ENCODE assay signal across 27 cellular contexts in the genomic region with DNA sequence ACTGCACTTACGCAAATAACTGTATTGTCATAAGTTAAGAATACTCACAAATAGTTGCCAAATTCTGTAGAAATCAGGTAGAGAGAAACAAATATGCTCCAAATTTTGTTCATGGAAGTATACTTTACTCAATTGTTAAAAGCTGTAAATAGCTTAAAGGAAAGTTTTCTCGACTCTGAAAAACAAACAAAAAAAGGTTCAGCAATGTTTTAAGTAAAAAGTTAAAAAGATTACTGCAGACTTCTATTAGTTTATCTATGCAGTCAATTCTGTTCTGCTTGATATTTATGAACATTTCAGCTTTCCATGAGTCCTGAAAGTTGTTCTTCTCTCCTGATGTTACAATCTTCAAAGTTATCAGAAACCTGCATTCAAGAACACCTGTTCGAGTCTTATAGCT.
"Had no signal": no experiment of that assay in that cellular context is flagged by ENCODE, and none has a peak within 500 bp of the region (broad histone marks: within the 10 kb centered on the region; RNA-seq: fewer than 3 reads in every experiment).

No MANE protein-coding gene starts in this region.

- H3K4me1 Mint-ChIP-seq: immature natural killer cell; naive thymus-derived CD4-positive, alpha-beta T cell; stimulated activated effector memory CD8-positive, alpha-beta T cell treated with anti-CD3 and anti-CD28 coated beads, Interleukin-12 subunit alpha, Interleukin-12 subunit beta, amount 100 ng/mL, for 72 hours had no signal

- H3K36me3 Mint-ChIP-seq: natural killer cell treated with Interleukin-12 subunit alpha and Interleukin-12 subunit beta and Interleukin-15 and Interleukin-18, amount 100 ng/mL, for 72 hours; stimulated activated effector memory CD8-positive, alpha-beta T cell treated with anti-CD3 and anti-CD28 coated beads, Interleukin-12 subunit alpha, Interleukin-12 subunit beta, amount 100 ng/mL, for 72 hours had no signal

- H3K27ac ChIP-seq: left ventricle myocardium inferior, ovary, prostate gland, skin epidermis, spleen, suprapubic skin, thoracic aorta, upper lobe of right lung had no signal

- H3K4me3 ChIP-seq: left ventricle myocardium inferior, lung, mucosa of descending colon, ovary, prostate gland, skin epidermis, spleen, suprapubic skin, thoracic aorta, tibial artery, upper lobe of right lung had no signal

- H3K4me3 Mint-ChIP-seq: immature natural killer cell; naive thymus-derived CD4-positive, alpha-beta T cell; natural killer cell treated with Interleukin-12 subunit alpha and Interleukin-12 subunit beta and Interleukin-15 and Interleukin-18, amount 100 ng/mL, for 72 hours; stimulated activated effector memory CD8-positive, alpha-beta T cell treated with anti-CD3 and anti-CD28 coated beads, Interleukin-12 subunit alpha, Interleukin-12 subunit beta, amount 100 ng/mL, for 72 hours; stimulated activated naive CD8-positive, alpha-beta T cell treated with anti-CD3 and anti-CD28 coated beads, Interleukin-15, Interleukin-2, amounts not matched to agents 100 ng/mL and 50 ng/mL, for 24 hours had no signal

- H3K27ac Mint-ChIP-seq: immature natural killer cell; naive thymus-derived CD4-positive, alpha-beta T cell; natural killer cell treated with Interleukin-12 subunit alpha and Interleukin-12 subunit beta and Interleukin-15 and Interleukin-18, amount 100 ng/mL, for 72 hours; stimulated activated effector memory CD8-positive, alpha-beta T cell treated with anti-CD3 and anti-CD28 coated beads, Interleukin-12 subunit alpha, Interleukin-12 subunit beta, amount 100 ng/mL, for 72 hours; stimulated activated naive CD8-positive, alpha-beta T cell treated with anti-CD3 and anti-CD28 coated beads, Interleukin-15, Interleukin-2, amounts not matched to agents 100 ng/mL and 50 ng/mL, for 24 hours had no signal

- H3K4me1 ChIP-seq: left ventricle myocardium inferior, prostate gland, spleen, suprapubic skin, upper lobe of right lung had no signal

- H3K27me3 ChIP-seq: ovary, spleen, suprapubic skin, tibial artery, upper lobe of right lung had no signal

- FAIRE-seq: islet of Langerhans, urothelium cell line had no signal

- ATAC-seq: mucosa of descending colon; naive thymus-derived CD4-positive, alpha-beta T cell; natural killer cell treated with Interleukin-12 subunit alpha and Interleukin-12 subunit beta and Interleukin-15 and Interleukin-18, amount 100 ng/mL, for 72 hours; right cardiac atrium; sciatic nerve; stimulated activated effector memory CD8-positive, alpha-beta T cell treated with anti-CD3 and anti-CD28 coated beads, Interleukin-12 subunit alpha, Interleukin-12 subunit beta, amount 100 ng/mL, for 72 hours; upper lobe of right lung had no signal

- H3K9me3 ChIP-seq: ovary, prostate gland, suprapubic skin, thoracic aorta, tibial artery, upper lobe of right lung had no signal

- H3K36me3 ChIP-seq: left ventricle myocardium inferior, ovary, prostate gland, spleen, suprapubic skin, thoracic aorta, tibial artery, upper lobe of right lung had no signal

- DNase-seq: hypothalamus; immature natural killer cell; left ventricle myocardium inferior; midbrain; mucosa of descending colon; naive thymus-derived CD4-positive, alpha-beta T cell; ovary; posterior cingulate gyrus; retina; right cardiac atrium; spleen; stimulated activated CD4-positive, alpha-beta T cell treated with anti-CD3 and anti-CD28 coated beads, Interleukin-4, amount 100 ng/mL, for 24 hours; stimulated activated naive CD4-positive, alpha-beta T cell; tibial artery; trophoblast cell; upper lobe of right lung had no signal

- H3K9me3 Mint-ChIP-seq: natural killer cell treated with Interleukin-12 subunit alpha and Interleukin-12 subunit beta and Interleukin-15 and Interleukin-18, amount 100 ng/mL, for 72 hours had no signal
